2 cellular contexts compared by ENCODE assay signal in the genomic region with DNA sequence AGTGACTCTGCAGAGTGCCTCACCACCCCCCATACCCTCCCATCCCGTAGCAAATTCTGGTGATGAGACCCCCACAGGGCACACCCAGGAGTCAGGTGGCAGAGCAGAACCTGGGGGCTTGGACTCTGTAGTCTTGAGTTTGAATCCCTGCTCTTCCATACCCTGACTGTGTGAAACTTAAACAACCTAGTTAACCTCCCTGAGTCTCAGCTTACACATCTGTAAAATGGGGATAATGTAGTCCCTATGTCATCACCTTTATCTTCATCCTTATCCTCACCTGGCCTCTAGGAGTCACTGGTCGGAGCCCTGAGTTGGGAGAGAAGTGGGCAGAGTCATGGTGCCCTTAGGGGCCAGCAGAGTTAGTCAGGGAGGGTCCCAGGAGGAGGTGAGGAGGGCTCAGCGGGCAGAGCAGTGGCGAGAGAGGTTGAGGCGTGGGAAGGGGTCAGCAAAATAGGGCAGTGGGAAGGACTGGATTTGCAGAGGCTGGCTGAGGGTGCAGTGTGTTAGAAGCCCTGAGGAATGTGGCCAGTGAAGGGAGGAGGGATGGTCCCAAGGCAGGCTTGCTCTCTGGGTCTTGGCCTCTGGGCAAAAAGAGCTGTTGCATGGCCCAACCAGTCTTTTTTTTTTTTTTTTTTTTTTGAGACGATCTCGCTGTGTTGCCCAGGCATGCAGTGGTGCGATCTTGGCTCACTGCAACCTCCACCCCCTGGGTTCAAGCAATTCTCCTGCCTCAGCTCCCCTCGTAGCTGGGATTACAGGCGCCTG.
TF ChIP-seq lines count a peak whose summit lies in the region.

No MANE protein-coding gene starts in this region.

TF ChIP-seq in GM23338, 12 proteins besides CTCF, POLR2A, EP300 and RAD21:
- TF ChIP-seq EZH2 (IDR thresholded peaks at IDR 0.05; ENCODE audit: low read depth, unreplicated experiment), result no peak
- TF ChIP-seq, protein P1, sequence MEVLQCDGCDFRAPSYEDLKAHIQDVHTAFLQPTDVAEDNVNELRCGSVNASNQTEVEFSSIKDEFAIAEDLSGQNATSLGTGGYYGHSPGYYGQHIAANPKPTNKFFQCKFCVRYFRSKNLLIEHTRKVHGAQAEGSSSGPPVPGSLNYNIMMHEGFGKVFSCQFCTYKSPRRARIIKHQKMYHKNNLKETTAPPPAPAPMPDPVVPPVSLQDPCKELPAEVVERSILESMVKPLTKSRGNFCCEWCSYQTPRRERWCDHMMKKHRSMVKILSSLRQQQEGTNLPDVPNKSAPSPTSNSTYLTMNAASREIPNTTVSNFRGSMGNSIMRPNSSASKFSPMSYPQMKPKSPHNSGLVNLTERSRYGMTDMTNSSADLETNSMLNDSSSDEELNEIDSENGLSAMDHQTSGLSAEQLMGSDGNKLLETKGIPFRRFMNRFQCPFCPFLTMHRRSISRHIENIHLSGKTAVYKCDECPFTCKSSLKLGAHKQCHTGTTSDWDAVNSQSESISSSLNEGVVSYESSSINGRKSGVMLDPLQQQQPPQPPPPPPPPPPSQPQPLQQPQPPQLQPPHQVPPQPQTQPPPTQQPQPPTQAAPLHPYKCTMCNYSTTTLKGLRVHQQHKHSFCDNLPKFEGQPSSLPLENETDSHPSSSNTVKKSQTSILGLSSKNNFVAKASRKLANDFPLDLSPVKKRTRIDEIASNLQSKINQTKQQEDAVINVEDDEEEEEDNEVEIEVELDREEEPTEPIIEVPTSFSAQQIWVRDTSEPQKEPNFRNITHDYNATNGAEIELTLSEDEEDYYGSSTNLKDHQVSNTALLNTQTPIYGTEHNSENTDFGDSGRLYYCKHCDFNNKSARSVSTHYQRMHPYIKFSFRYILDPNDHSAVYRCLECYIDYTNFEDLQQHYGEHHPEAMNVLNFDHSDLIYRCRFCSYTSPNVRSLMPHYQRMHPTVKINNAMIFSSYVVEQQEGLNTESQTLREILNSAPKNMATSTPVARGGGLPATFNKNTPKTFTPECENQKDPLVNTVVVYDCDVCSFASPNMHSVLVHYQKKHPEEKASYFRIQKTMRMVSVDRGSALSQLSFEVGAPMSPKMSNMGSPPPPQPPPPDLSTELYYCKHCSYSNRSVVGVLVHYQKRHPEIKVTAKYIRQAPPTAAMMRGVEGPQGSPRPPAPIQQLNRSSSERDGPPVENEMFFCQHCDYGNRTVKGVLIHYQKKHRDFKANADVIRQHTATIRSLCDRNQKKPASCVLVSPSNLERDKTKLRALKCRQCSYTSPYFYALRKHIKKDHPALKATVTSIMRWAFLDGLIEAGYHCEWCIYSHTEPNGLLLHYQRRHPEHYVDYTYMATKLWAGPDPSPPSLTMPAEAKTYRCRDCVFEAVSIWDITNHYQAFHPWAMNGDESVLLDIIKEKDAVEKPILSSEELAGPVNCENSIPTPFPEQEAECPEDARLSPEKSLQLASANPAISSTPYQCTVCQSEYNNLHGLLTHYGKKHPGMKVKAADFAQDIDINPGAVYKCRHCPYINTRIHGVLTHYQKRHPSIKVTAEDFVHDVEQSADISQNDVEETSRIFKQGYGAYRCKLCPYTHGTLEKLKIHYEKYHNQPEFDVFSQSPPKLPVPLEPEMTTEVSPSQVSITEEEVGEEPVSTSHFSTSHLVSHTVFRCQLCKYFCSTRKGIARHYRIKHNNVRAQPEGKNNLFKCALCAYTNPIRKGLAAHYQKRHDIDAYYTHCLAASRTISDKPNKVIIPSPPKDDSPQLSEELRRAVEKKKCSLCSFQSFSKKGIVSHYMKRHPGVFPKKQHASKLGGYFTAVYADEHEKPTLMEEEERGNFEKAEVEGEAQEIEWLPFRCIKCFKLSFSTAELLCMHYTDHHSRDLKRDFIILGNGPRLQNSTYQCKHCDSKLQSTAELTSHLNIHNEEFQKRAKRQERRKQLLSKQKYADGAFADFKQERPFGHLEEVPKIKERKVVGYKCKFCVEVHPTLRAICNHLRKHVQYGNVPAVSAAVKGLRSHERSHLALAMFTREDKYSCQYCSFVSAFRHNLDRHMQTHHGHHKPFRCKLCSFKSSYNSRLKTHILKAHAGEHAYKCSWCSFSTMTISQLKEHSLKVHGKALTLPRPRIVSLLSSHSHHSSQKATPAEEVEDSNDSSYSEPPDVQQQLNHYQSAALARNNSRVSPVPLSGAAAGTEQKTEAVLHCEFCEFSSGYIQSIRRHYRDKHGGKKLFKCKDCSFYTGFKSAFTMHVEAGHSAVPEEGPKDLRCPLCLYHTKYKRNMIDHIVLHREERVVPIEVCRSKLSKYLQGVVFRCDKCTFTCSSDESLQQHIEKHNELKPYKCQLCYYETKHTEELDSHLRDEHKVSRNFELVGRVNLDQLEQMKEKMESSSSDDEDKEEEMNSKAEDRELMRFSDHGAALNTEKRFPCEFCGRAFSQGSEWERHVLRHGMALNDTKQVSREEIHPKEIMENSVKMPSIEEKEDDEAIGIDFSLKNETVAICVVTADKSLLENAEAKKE (CRISPR knock-in tag; IDR thresholded peaks at IDR 0.05), result no peak
- TF ChIP-seq, protein P2, sequence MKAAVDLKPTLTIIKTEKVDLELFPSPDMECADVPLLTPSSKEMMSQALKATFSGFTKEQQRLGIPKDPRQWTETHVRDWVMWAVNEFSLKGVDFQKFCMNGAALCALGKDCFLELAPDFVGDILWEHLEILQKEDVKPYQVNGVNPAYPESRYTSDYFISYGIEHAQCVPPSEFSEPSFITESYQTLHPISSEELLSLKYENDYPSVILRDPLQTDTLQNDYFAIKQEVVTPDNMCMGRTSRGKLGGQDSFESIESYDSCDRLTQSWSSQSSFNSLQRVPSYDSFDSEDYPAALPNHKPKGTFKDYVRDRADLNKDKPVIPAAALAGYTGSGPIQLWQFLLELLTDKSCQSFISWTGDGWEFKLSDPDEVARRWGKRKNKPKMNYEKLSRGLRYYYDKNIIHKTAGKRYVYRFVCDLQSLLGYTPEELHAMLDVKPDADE (IDR thresholded peaks at IDR 0.05), result no peak
- TF ChIP-seq EZH2phosphoT487 (IDR thresholded peaks at IDR 0.05; ENCODE audit: unreplicated experiment), result no peak
- TF ChIP-seq POLR2AphosphoS5 (IDR thresholded peaks at IDR 0.05; ENCODE audit: low read depth), result no peak

TF ChIP-seq in K562, 482 proteins besides CTCF, POLR2A, EP300 and RAD21:
- TF ChIP-seq ESRRA (IDR thresholded peaks at IDR 0.05; ENCODE audit: borderline replicate concordance, low read depth) (0 out of 2 replicates have a peak, but pooled peaks have one; percentile 44), ZNF354B (CRISPR knock-in tag; IDR thresholded peaks at IDR 0.05) (no peak), ZNF586 (CRISPR knock-in tag; conservative IDR thresholded peaks at IDR 0.05) (no peak), TAL1 (IDR thresholded peaks at IDR 0.05) (no peak), GABPA (tag; conservative IDR thresholded peaks at IDR 0.05; ENCODE audit: low read depth) (no peak), ZNF143 (CRISPR knock-in tag; IDR thresholded peaks at IDR 0.05) (no peak), XRCC3 (IDR thresholded peaks at IDR 0.05) (no peak), HDAC1 (IDR thresholded peaks at IDR 0.05) (peak in 1 of 2 experiments; percentile 13; a peak in 1 of 4 replicates), CHD4 (IDR thresholded peaks at IDR 0.05; ENCODE audit: insufficient read depth, insufficient replicate concordance, low read depth, low read length, poor library complexity, severe bottlenecking) (peak; percentile 89), MTA2 (IDR thresholded peaks at IDR 0.05; ENCODE audit: low read depth) (no peak), CBX3 (IDR thresholded peaks at IDR 0.05; ENCODE audit: borderline replicate concordance in 1 of 2, low read length in 2 of 2) (peak in 1 of 2 experiments; percentile 84; a peak in 1 of 3 replicates), HDAC2 (IDR thresholded peaks at IDR 0.05) (peak; percentile 90), ARID3A (IDR thresholded peaks at IDR 0.05; ENCODE audit: borderline replicate concordance, low read depth, low read length) (no peak), MED1 (CRISPR knock-in tag; IDR thresholded peaks at IDR 0.05; ENCODE audit: borderline replicate concordance) (no peak), ZNF445 (CRISPR knock-in tag; IDR thresholded peaks at IDR 0.05; ENCODE audit: low read depth) (no peak), CBX1 (IDR thresholded peaks at IDR 0.05; ENCODE audit: low read depth) (0 out of 2 replicates have a peak, but pooled peaks have one; percentile 81), SMARCA5 (IDR thresholded peaks at IDR 0.05) (peak; percentile 93), KDM1A (IDR thresholded peaks at IDR 0.05) (peak; percentile 86 to 92), ADNP (tag; IDR thresholded peaks at IDR 0.05) (peak; percentile 92), ATF1 (CRISPR knock-in tag; IDR thresholded peaks at IDR 0.05) (no peak), ATF1 (tag; IDR thresholded peaks at IDR 0.05) (0 out of 2 replicates have a peak, but pooled peaks have one; percentile 9), IFI16 (CRISPR knock-in tag; IDR thresholded peaks at IDR 0.05) (no peak), ZNF75A (CRISPR knock-in tag; IDR thresholded peaks at IDR 0.05) (no peak), KAT2B (IDR thresholded peaks at IDR 0.05; ENCODE audit: low read depth, low read length) (no peak), RCOR1 (IDR thresholded peaks at IDR 0.05; ENCODE audit: borderline replicate concordance in 1 of 2, low read depth in 2 of 2, low read length in 2 of 2) (peak; percentile 11 to 83; a peak in 3 of 4 replicates), SMAD1 (IDR thresholded peaks at IDR 0.05; ENCODE audit: low read depth, low read length, partially characterized antibody) (no peak), RBM25 (IDR thresholded peaks at IDR 0.05; ENCODE audit: low read depth, low read length, severe bottlenecking) (peak; percentile 92), BCOR (IDR thresholded peaks at IDR 0.05) (peak; percentile 98), HNRNPH1 (optimal IDR thresholded peaks at IDR 0.05; ENCODE audit: low read depth, low read length) (no peak)
- TF ChIP-seq, protein P3, sequence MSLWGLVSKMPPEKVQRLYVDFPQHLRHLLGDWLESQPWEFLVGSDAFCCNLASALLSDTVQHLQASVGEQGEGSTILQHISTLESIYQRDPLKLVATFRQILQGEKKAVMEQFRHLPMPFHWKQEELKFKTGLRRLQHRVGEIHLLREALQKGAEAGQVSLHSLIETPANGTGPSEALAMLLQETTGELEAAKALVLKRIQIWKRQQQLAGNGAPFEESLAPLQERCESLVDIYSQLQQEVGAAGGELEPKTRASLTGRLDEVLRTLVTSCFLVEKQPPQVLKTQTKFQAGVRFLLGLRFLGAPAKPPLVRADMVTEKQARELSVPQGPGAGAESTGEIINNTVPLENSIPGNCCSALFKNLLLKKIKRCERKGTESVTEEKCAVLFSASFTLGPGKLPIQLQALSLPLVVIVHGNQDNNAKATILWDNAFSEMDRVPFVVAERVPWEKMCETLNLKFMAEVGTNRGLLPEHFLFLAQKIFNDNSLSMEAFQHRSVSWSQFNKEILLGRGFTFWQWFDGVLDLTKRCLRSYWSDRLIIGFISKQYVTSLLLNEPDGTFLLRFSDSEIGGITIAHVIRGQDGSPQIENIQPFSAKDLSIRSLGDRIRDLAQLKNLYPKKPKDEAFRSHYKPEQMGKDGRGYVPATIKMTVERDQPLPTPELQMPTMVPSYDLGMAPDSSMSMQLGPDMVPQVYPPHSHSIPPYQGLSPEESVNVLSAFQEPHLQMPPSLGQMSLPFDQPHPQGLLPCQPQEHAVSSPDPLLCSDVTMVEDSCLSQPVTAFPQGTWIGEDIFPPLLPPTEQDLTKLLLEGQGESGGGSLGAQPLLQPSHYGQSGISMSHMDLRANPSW (CRISPR knock-in tag; IDR thresholded peaks at IDR 0.05), result 0 out of 2 replicates have a peak, but pooled peaks have one; percentile 49
- TF ChIP-seq, protein P4, sequence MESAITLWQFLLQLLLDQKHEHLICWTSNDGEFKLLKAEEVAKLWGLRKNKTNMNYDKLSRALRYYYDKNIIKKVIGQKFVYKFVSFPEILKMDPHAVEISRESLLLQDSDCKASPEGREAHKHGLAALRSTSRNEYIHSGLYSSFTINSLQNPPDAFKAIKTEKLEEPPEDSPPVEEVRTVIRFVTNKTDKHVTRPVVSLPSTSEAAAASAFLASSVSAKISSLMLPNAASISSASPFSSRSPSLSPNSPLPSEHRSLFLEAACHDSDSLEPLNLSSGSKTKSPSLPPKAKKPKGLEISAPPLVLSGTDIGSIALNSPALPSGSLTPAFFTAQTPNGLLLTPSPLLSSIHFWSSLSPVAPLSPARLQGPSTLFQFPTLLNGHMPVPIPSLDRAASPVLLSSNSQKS (CRISPR knock-in tag; IDR thresholded peaks at IDR 0.05), result no peak
